ENCODE assay signal across 19 cellular contexts in the genomic region with DNA sequence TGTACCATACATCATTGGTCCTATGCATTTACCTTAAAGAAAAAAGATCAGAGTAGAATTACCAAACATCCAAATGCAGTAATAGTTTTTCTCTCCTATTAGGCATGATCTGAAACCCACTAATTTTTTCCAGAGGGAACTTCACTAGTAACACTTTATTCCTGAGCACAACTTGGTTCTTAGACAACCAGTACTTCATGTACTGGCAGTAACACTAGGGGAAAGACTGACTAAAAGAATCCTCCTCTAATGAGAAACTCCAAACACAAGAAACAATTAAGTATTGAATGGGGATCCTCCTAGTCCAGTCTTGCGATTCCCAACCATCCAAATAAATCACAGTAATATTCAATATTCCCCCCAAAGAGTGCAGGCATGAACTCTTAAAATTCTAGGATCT. TPM values are rescaled to one million over a fixed set of nuclear protein-coding genes. Genes with fewer than 3 reads are reported as not detected.
DNase-seq lines count a peak whose midpoint lies in the region; ATAC-seq and TF ChIP-seq lines count a peak whose summit lies in the region.
"Had no signal": no experiment of that assay in that cellular context is flagged by ENCODE, and none has a peak within 500 bp of the region (broad histone marks: within the 10 kb centered on the region; RNA-seq: fewer than 3 reads in every experiment).

No MANE protein-coding gene starts in this region.

- H3K27ac Mint-ChIP-seq in stimulated activated naive B cell treated with anti-CD40 and anti-IgM and Interleukin-4, amounts not matched to agents 10 μg/mL and 1 μg/mL and 100 μg/mL, for 72 hours = no peak overlapping the region
- no peak overlapping the region for H3K27ac Mint-ChIP-seq in CD14-positive monocyte
- H3K27ac Mint-ChIP-seq: activated naive CD8-positive, alpha-beta T cell treated with anti-CD3 and anti-CD28 coated beads, Interleukin-2, amount 10 ng/mL, durations not matched to agents 7 days and 5 days; T-helper 2 cell treated with Interferon-gamma antibody and Interleukin-4, amounts not matched to agents 5 μg/mL and 100 μg/mL, for 36 hours had no signal

- dilution Hi-C loops in mammary epithelial cell (cut with HindIII; ENCODE audit: low sequenced_read_pairs) = no loop called here

- H2AFZ ChIP-seq in mammary epithelial cell (ENCODE audit: low read depth, low read length) = no peak overlapping the region

- H3K27me3 Mint-ChIP-seq in stimulated activated naive B cell treated with anti-CD40 and anti-IgM and Interleukin-4, amounts not matched to agents 10 μg/mL and 1 μg/mL and 100 μg/mL, for 72 hours = no peaks in the 10 kb centered on the region
- no peaks in the 10 kb centered on the region for H3K27me3 Mint-ChIP-seq in CD14-positive monocyte (ENCODE audit: low read depth in 3 of 3)

- no peak overlapping the region for H3K9ac ChIP-seq in mammary epithelial cell (ENCODE audit: insufficient read depth, low read length)

- TF ChIP-seq POLR2A in breast epithelium (IDR thresholded peaks at IDR 0.05) = no peak
- no peak for TF ChIP-seq POLR2A in prostate gland (IDR thresholded peaks at IDR 0.05)

- TF ChIP-seq CTCF in breast epithelium (IDR thresholded peaks at IDR 0.05) = no peak
- no peak for TF ChIP-seq CTCF in mammary epithelial cell (conservative IDR thresholded peaks at IDR 0.05 in 1 of 2, IDR thresholded peaks at IDR 0.05 in 1 of 2; ENCODE audit: extremely low read depth in 1 of 2, insufficient read depth in 1 of 2, low read depth in 1 of 2, low read length in 2 of 2)
- no peak for TF ChIP-seq CTCF in right atrium auricular region (IDR thresholded peaks at IDR 0.05)
- TF ChIP-seq CTCF in prostate gland (IDR thresholded peaks at IDR 0.05) = no peak
- TF ChIP-seq CTCF in CD14-positive monocyte (IDR thresholded peaks at IDR 0.05) = no peak

- CTCF ChIA-PET in mammary epithelial cell (lab: Charles Lee; ENCODE audit: low non-redundant PET) = no interaction called here

- H3K9me3 ChIP-seq in breast epithelium (no peaks in the 10 kb centered on the region), mammary epithelial cell (replicated peaks; ENCODE audit: insufficient read depth, low read length) (no peaks in the 10 kb centered on the region), right atrium auricular region (no peaks in the 10 kb centered on the region), prostate gland (no peaks in the 10 kb centered on the region), aorta (ENCODE audit: control insufficient read depth, low read length) (no peaks in the 10 kb centered on the region)

- peaks cover 0 to 22% of the 10 kb centered on the region in 2 donors for H3K4me1 ChIP-seq in breast epithelium
- H3K4me1 ChIP-seq in mammary epithelial cell (ENCODE audit: insufficient read depth, low read length) = no peaks in the 10 kb centered on the region
- H3K4me1 ChIP-seq in right atrium auricular region = peaks cover 0 to 37% of the 10 kb centered on the region in 2 donors
- H3K4me1 ChIP-seq in prostate gland (replicated peaks) = peaks cover 5% of the 10 kb centered on the region
- H3K4me1 ChIP-seq in aorta (ENCODE audit: control insufficient read depth in 1 of 2, insufficient read depth in 2 of 2, low read length in 2 of 2) = peaks cover 4 to 7% of the 10 kb centered on the region in 2 donors

- in situ Hi-C loops in mammary epithelial cell (cut with MboI; ENCODE audit: low sequenced_read_pairs in 2 of 2) = no loop called here

- ATAC-seq in aorta (ENCODE audit: low FRiP score) = peak; percentile 8
- ATAC-seq in stimulated activated naive B cell treated with anti-CD40 and anti-IgM and Interleukin-4, amounts not matched to agents 10 μg/mL and 1 μg/mL and 100 μg/mL, for 72 hours (replicated peaks) = no peak
- no peak for ATAC-seq in GM21381 (IDR thresholded peaks at IDR 0.05; ENCODE audit: unreplicated experiment)

- H3K36me3 ChIP-seq in breast epithelium (no peaks in the 10 kb centered on the region), mammary epithelial cell (ENCODE audit: insufficient read depth, low read length) (no peaks in the 10 kb centered on the region), right atrium auricular region (no peaks in the 10 kb centered on the region), prostate gland (no peaks in the 10 kb centered on the region), aorta (ENCODE audit: control insufficient read depth in 1 of 2, insufficient read depth in 2 of 2, low read length in 1 of 2) (no peaks in the 10 kb centered on the region)

- H3K27me3 ChIP-seq in breast epithelium = no peaks in the 10 kb centered on the region
- no peaks in the 10 kb centered on the region for H3K27me3 ChIP-seq in mammary epithelial cell (ENCODE audit: insufficient read depth, low read length)
- H3K27me3 ChIP-seq in right atrium auricular region = no peaks in the 10 kb centered on the region
- H3K27me3 ChIP-seq in prostate gland (replicated peaks; ENCODE audit: insufficient read depth) = no peaks in the 10 kb centered on the region
- no peaks in the 10 kb centered on the region for H3K27me3 ChIP-seq in aorta (ENCODE audit: control insufficient read depth in 1 of 2, insufficient read depth in 2 of 2, low read length in 1 of 2)

- H3K79me2 ChIP-seq in mammary epithelial cell (ENCODE audit: insufficient read depth, low read length) = peaks cover 34% of the 10 kb centered on the region

- H4K20me1 ChIP-seq in mammary epithelial cell (ENCODE audit: insufficient read depth, low read length) = no peaks in the 10 kb centered on the region

- H3K9me3 Mint-ChIP-seq in stimulated activated naive B cell treated with anti-CD40 and anti-IgM and Interleukin-4, amounts not matched to agents 10 μg/mL and 1 μg/mL and 100 μg/mL, for 72 hours = no peaks in the 10 kb centered on the region
- H3K9me3 Mint-ChIP-seq in CD14-positive monocyte = peaks cover 0 to 4% (median 1%) of the 10 kb centered on the region in 7 donors
- H3K9me3 Mint-ChIP-seq: activated naive CD8-positive, alpha-beta T cell treated with anti-CD3 and anti-CD28 coated beads, Interleukin-2, amount 10 ng/mL, durations not matched to agents 7 days and 5 days; T-helper 2 cell treated with Interferon-gamma antibody and Interleukin-4, amounts not matched to agents 5 μg/mL and 100 μg/mL, for 36 hours had no signal

- no TSS peak for BruUV-seq in mammary epithelial cell (replicated peaks; lab: Mats Ljungman, UMichigan)

- no peak overlapping the region for H3K4me2 ChIP-seq in mammary epithelial cell (ENCODE audit: insufficient read depth, low read depth, low read length)

- no peak for DNase-seq in breast epithelium (ENCODE audit: low spot score in 2 of 2)
- DNase-seq in mammary epithelial cell = no peak
- DNase-seq in right atrium auricular region (ENCODE audit: low spot score) = no peak
- no peak for DNase-seq in prostate gland (ENCODE audit: low spot score)
- no peak for DNase-seq in aorta
- no peak for DNase-seq in stimulated activated naive B cell treated with anti-CD40 and anti-IgM and Interleukin-4, amounts not matched to agents 10 μg/mL and 1 μg/mL and 100 μg/mL, for 72 hours
- no peak for DNase-seq in CD14-positive monocyte (ENCODE audit: low spot score)
- DNase-seq: activated CD4-positive, alpha-beta T cell treated with anti-CD3 and anti-CD28 coated beads for 48 hours; activated naive CD8-positive, alpha-beta T cell treated with anti-CD3 and anti-CD28 coated beads, Interleukin-2, amount 10 ng/mL, durations not matched to agents 7 days and 5 days; activated T-cell treated with anti-CD3 and anti-CD28 coated beads, Interleukin-2, amount 50 U/mL, for 1 hour; C1 segment of cervical spinal cord; cortex of kidney; DMS79 treated with DMSO at 0.1 percent for 48 hours; NCI-H2029 had no signal

- no peak overlapping the region for H3K4me3 Mint-ChIP-seq in stimulated activated naive B cell treated with anti-CD40 and anti-IgM and Interleukin-4, amounts not matched to agents 10 μg/mL and 1 μg/mL and 100 μg/mL, for 72 hours
- no peak overlapping the region for H3K4me3 Mint-ChIP-seq in CD14-positive monocyte
- H3K4me3 Mint-ChIP-seq: activated naive CD8-positive, alpha-beta T cell treated with anti-CD3 and anti-CD28 coated beads, Interleukin-2, amount 10 ng/mL, durations not matched to agents 7 days and 5 days; T-helper 2 cell treated with Interferon-gamma antibody and Interleukin-4, amounts not matched to agents 5 μg/mL and 100 μg/mL, for 36 hours had no signal

- WGBS in mammary epithelial cell (ENCODE audit: low coverage, missing lambda C conversion rate) = 100% methylated on average over 1 of the region's 1 CpG
- 33% methylated on average over 1 of the region's 1 CpG for WGBS in prostate gland
- WGBS in aorta, 2 donors = 81 to 93% methylated on average over 1 of the region's 1 CpG

- intact Hi-C loops in breast epithelium (cut with DNase I; ENCODE audit: low total_unique reads) (no loop called here), mammary epithelial cell (cut with micrococcal nuclease) (no loop called here), prostate gland (cut with DNase I) (no loop called here), aorta (cut with DNase I) (loop anchor here in 1 of 2 donors (10.0 kb wide), 2 partner anchors 47 to 1307 kb away; a partner anchor contains a TSS), CD14-positive monocyte (cut with micrococcal nuclease) (no loop called here)

- peaks cover 27 to 75% of the 10 kb centered on the region in 2 donors for H3K4me1 Mint-ChIP-seq in stimulated activated naive B cell treated with anti-CD40 and anti-IgM and Interleukin-4, amounts not matched to agents 10 μg/mL and 1 μg/mL and 100 μg/mL, for 72 hours
- peaks cover under 1% of the 10 kb centered on the region for H3K4me1 Mint-ChIP-seq in CD14-positive monocyte
- H3K4me1 Mint-ChIP-seq: activated naive CD8-positive, alpha-beta T cell treated with anti-CD3 and anti-CD28 coated beads, Interleukin-2, amount 10 ng/mL, durations not matched to agents 7 days and 5 days had no signal

- H3K27ac ChIP-seq in breast epithelium (peak overlapping the region; percentile 48 to 63), mammary epithelial cell (ENCODE audit: insufficient read depth, low read depth, low read length) (no peak overlapping the region), right atrium auricular region (peak overlapping the region; percentile 57 to 80), prostate gland (peak overlapping the region; percentile 45 to 59), aorta (ENCODE audit: low read depth in 1 of 2, low read length in 2 of 2) (peak overlapping the region in 1 of 2 donors; percentile 43)
- H3K27ac ChIP-seq: 22Rv1, RWPE1 had no signal

- peaks cover 15 to 16% of the 10 kb centered on the region in 2 donors for H3K36me3 Mint-ChIP-seq in stimulated activated naive B cell treated with anti-CD40 and anti-IgM and Interleukin-4, amounts not matched to agents 10 μg/mL and 1 μg/mL and 100 μg/mL, for 72 hours
- no peaks in the 10 kb centered on the region for H3K36me3 Mint-ChIP-seq in CD14-positive monocyte
- H3K36me3 Mint-ChIP-seq: activated naive CD8-positive, alpha-beta T cell treated with anti-CD3 and anti-CD28 coated beads, Interleukin-2, amount 10 ng/mL, durations not matched to agents 7 days and 5 days had no signal

- H3K4me3 ChIP-seq in breast epithelium = no peak overlapping the region
- H3K4me3 ChIP-seq in mammary epithelial cell (replicated peaks in 1 of 3; ENCODE audit: insufficient read depth in 1 of 3, low read depth in 2 of 3, low read length in 3 of 3) = no peak overlapping the region
- no peak overlapping the region for H3K4me3 ChIP-seq in right atrium auricular region
- H3K4me3 ChIP-seq in prostate gland = no peak overlapping the region
- H3K4me3 ChIP-seq in aorta (ENCODE audit: low read length in 2 of 2) = no peak overlapping the region
- H3K4me3 ChIP-seq: lung had no signal

RNA-seq across cellular contexts. Expression of a gene that starts 49.0 kb away (rescaled TPM):
- total RNA-seq in breast epithelium (10 to 100 TPM; 15.7 to 82.1 (median 58.7) TPM), mammary epithelial cell (10 to 100 TPM in 1 of 2 donors, 1 to 10 TPM in 1; 7.0 to 20.0 TPM), right atrium auricular region (10 to 100 TPM; 29.4 to 38.7 TPM), prostate gland (10 to 100 TPM; 22.6 to 25.3 TPM), aorta (10 to 100 TPM in 1 of 2 donors, 1 to 10 TPM in 1; 8.5 to 13.2 TPM)
- polyA plus RNA-seq in mammary epithelial cell (4.4 TPM), aorta (1 to 10 TPM; 4.3 to 7.4 TPM), CD14-positive monocyte (not detected)
- polyA minus RNA-seq in mammary epithelial cell = 5.8 TPM
- total RNA-seq: activated naive CD8-positive, alpha-beta T cell treated with anti-CD3 and anti-CD28 coated beads, Interleukin-2, amount 10 ng/mL, durations not matched to agents 7 days and 5 days had no signal
